Comparison of ENCODE assay signal across 8 cellular contexts in the genomic region with DNA sequence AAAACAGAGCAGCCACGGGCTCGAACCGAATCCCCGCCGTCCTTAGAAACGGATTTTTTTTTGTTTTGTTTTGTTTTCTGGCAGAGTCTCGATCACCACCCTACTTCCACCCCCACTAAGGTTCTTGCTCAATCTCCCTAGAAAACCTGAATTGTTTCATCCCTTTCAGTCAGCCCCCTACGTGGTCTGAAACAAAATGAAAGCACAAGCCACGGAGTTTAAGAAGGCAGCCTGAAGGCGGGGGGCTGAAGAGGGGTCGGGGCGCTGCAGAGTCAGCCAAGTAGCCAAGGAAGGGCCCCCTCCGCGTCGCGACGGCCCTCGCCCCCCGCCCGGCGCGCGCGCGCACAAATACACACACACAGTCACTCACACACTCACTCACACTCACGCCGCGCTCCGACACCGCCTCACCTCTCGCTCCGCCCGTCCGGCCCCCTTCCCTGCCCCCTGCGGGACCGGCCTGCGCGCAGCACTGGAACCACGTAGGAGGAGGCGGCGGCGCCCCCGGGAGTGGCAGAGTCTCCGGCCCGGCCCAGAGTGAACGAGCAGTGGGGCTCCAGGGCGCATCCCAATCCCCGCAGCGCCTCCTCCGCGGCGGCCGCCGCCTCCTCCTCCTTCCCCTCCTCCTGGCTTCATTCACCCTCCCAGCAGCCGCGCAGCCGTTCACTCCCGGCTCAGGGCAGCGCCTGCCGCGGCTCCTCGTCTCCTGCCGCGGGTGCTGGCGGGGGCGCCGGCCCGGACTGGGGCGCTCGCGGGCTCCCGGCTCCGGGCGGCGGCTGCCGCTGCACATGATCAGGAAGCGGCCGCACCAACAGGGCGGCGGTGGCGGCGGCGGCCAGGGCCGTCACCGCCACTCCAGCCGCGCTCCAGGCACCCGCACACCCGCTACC. TPM values are rescaled to one million over a fixed set of nuclear protein-coding genes. Genes with fewer than 3 reads are reported as not detected.
DNase-seq lines count a peak whose midpoint lies in the region; ATAC-seq lines count a peak whose summit lies in the region.

No MANE protein-coding gene starts in this region.

- no peaks in the 10 kb centered on the region for H3K27me3 ChIP-seq in mononuclear cell (ENCODE audit: insufficient read depth, low read length)

- peak overlapping the region; percentile 76 for H3K4me3 ChIP-seq in mononuclear cell (ENCODE audit: low read length)

- peak; percentile 90 for DNase-seq in NK-92 treated with Interleukin-12 subunit alpha and Interleukin-12 subunit beta, amount 100 ng/mL, for 24 hours (lab: John Stamatoyannopoulos, UW)
- DNase-seq in NK-92 (lab: John Stamatoyannopoulos, UW; ENCODE audit: unreplicated experiment) (no peak), NOMO-1 treated with dmso at 0.1 percent for 144 hours (lab: John Stamatoyannopoulos, UW; ENCODE audit: unreplicated experiment) (peak; percentile 67), activated T-cell treated with anti-CD3 and anti-CD28 coated beads for 24 hours (ENCODE audit: low read depth) (peak; percentile 65), epidermal melanocyte (ENCODE audit: insufficient read length, low spot score) (peak; percentile 46)
- peak; percentile 65 to 68 for DNase-seq in stimulated activated CD8-positive, alpha-beta memory T cell treated with anti-CD3 and anti-CD28 coated beads, Interleukin-2, amount 100 ng/mL, for 48 hours (ENCODE audit: low read depth in 2 of 2)

- peaks cover 32% of the 10 kb centered on the region for H3K4me1 ChIP-seq in mononuclear cell (ENCODE audit: insufficient read depth, low read length)

- H3K9me3 ChIP-seq in mononuclear cell (ENCODE audit: low read depth, low read length): no peaks in the 10 kb centered on the region

- peak; percentile 28 for ATAC-seq in HG03095 (IDR thresholded peaks at IDR 0.05; ENCODE audit: unreplicated experiment)

RNA-seq across cellular contexts. Expression of gene ATXN1, which starts 1.4 kb away (rescaled TPM):
- 83.4 TPM for total RNA-seq in mononuclear cell
